In genomic region chr6:3227363-3228045, GRCh38 we compare ENCODE assay signal across 1 cellular context.
TF ChIP-seq lines count a peak whose summit lies in the region.

TUBB2B (minus strand) TSS chr6:3227653; CDS start chr6:3227543, 110 bp downstream.

TF ChIP-seq in K562, 482 proteins besides CTCF, POLR2A, EP300 and RAD21 (continued from another document and continues in another):
- TF ChIP-seq MGA (IDR thresholded peaks at IDR 0.05) (peak; percentile 55; the same call in 1 of the 2 replicates), ZNF740 (CRISPR knock-in tag; IDR thresholded peaks at IDR 0.05) (0 out of 2 replicates have a peak, but pooled peaks have one; percentile 39), ZNF740 (tag; IDR thresholded peaks at IDR 0.05) (no peak), ZNF263 (CRISPR knock-in tag; IDR thresholded peaks at IDR 0.05; ENCODE audit: borderline replicate concordance) (peak; percentile 86), ZHX1 (conservative IDR thresholded peaks at IDR 0.05; ENCODE audit: low read length) (no peak), ETV5 (CRISPR knock-in tag; IDR thresholded peaks at IDR 0.05; ENCODE audit: low read depth) (no peak), SNAPC5 (CRISPR knock-in tag; IDR thresholded peaks at IDR 0.05) (no peak), KDM5B (IDR thresholded peaks at IDR 0.05; ENCODE audit: insufficient replicate concordance, low read depth, low read length) (peak; percentile 47), TAF1 (IDR thresholded peaks at IDR 0.05; ENCODE audit: control insufficient read depth, extremely low read depth, insufficient read depth, low read length, severe bottlenecking) (no peak), RBFOX2 (IDR thresholded peaks at IDR 0.05; ENCODE audit: low read depth, low read length) (peak; percentile 78), PYGO2 (tag; IDR thresholded peaks at IDR 0.05) (no peak), HES1 (IDR thresholded peaks at IDR 0.05; ENCODE audit: low read depth) (no peak), NFIC (IDR thresholded peaks at IDR 0.05) (0 out of 2 replicates have a peak, but pooled peaks have one; percentile 16), BRCA1 (IDR thresholded peaks at IDR 0.05) (no peak), BRCA1 (CRISPR knock-in tag; IDR thresholded peaks at IDR 0.05) (peak; percentile 44; the same call in 1 of the 2 replicates), MAZ (CRISPR knock-in tag; conservative IDR thresholded peaks at IDR 0.05 in 1 of 2, IDR thresholded peaks at IDR 0.05 in 1 of 2) (peak in 1 of 2 experiments; percentile 17; a peak in 1 of 4 replicates), HDAC8 (tag; IDR thresholded peaks at IDR 0.05) (no peak), ATF3 (IDR thresholded peaks at IDR 0.05) (peak; percentile 57), ATF3 (CRISPR knock-in tag; conservative IDR thresholded peaks at IDR 0.05) (no peak), ZFX (CRISPR knock-in tag; IDR thresholded peaks at IDR 0.05) (peak; percentile 59; the same call in 1 of the 2 replicates), HMG20B (CRISPR knock-in tag; IDR thresholded peaks at IDR 0.05) (no peak), MTA3 (IDR thresholded peaks at IDR 0.05; ENCODE audit: borderline replicate concordance) (0 out of 2 replicates have a peak, but pooled peaks have one; percentile 18), ATF7 (IDR thresholded peaks at IDR 0.05) (peak; percentile 67), HMGN3 (IDR thresholded peaks at IDR 0.05; ENCODE audit: borderline replicate concordance, extremely low read depth, insufficient read length, low read depth, low read length) (peak; percentile 3), CBX3 (IDR thresholded peaks at IDR 0.05; ENCODE audit: borderline replicate concordance in 1 of 2, low read length in 2 of 2) (peak in 1 of 2 experiments; percentile 11; a peak in 1 of 3 replicates), PHF8 (IDR thresholded peaks at IDR 0.05; ENCODE audit: borderline replicate concordance, low read length) (peak; percentile 40; the same call in 1 of the 2 replicates), ZNF212 (CRISPR knock-in tag; IDR thresholded peaks at IDR 0.05) (no peak), SRSF1 (IDR thresholded peaks at IDR 0.05; ENCODE audit: low read depth, low read length) (no peak), BCOR (IDR thresholded peaks at IDR 0.05) (0 out of 2 replicates have a peak, but pooled peaks have one; percentile 3), ZNF165 (CRISPR knock-in tag; IDR thresholded peaks at IDR 0.05; ENCODE audit: borderline replicate concordance) (no peak), YBX1 (IDR thresholded peaks at IDR 0.05) (no peak), ZNF57 (CRISPR knock-in tag; IDR thresholded peaks at IDR 0.05) (no peak), POLR2B (IDR thresholded peaks at IDR 0.05; ENCODE audit: low read depth, partially characterized antibody) (no peak), L3MBTL2 (IDR thresholded peaks at IDR 0.05) (peak; percentile 56; the same call in 1 of the 2 replicates), SP1 (CRISPR knock-in tag; IDR thresholded peaks at IDR 0.05) (peak; percentile 38; the same call in 1 of the 2 replicates), ZNF511 (CRISPR knock-in tag; IDR thresholded peaks at IDR 0.05) (0 out of 2 replicates have a peak, but pooled peaks have one; percentile 44), POLR2G (IDR thresholded peaks at IDR 0.05; ENCODE audit: low read depth, low read length) (peak; percentile 81), ZBTB7A (IDR thresholded peaks at IDR 0.05; ENCODE audit: borderline replicate concordance, control insufficient read depth, low read depth, low read length) (peak; percentile 79), ZBED1 (IDR thresholded peaks at IDR 0.05) (no peak), ZNF41 (CRISPR knock-in tag; conservative IDR thresholded peaks at IDR 0.05) (no peak), JUN (IDR thresholded peaks at IDR 0.05; ENCODE audit: borderline replicate concordance, low read depth, low read length) (0 out of 2 replicates have a peak, but pooled peaks have one; percentile 4), JUN (CRISPR knock-in tag; IDR thresholded peaks at IDR 0.05; ENCODE audit: borderline replicate concordance) (no peak), CREB1 (IDR thresholded peaks at IDR 0.05) (no peak), CREB1 (CRISPR knock-in tag; IDR thresholded peaks at IDR 0.05) (peak; percentile 19; the same call in 1 of the 2 replicates), HOXB6 (CRISPR knock-in tag; IDR thresholded peaks at IDR 0.05; ENCODE audit: borderline replicate concordance) (no peak), ID3 (CRISPR knock-in tag; IDR thresholded peaks at IDR 0.05) (no peak), ID3 (tag; IDR thresholded peaks at IDR 0.05) (0 out of 2 replicates have a peak, but pooled peaks have one; percentile 17), PRMT5 (CRISPR knock-in tag; IDR thresholded peaks at IDR 0.05) (0 out of 2 replicates have a peak, but pooled peaks have one; percentile 10)
